In the genomic region with DNA sequence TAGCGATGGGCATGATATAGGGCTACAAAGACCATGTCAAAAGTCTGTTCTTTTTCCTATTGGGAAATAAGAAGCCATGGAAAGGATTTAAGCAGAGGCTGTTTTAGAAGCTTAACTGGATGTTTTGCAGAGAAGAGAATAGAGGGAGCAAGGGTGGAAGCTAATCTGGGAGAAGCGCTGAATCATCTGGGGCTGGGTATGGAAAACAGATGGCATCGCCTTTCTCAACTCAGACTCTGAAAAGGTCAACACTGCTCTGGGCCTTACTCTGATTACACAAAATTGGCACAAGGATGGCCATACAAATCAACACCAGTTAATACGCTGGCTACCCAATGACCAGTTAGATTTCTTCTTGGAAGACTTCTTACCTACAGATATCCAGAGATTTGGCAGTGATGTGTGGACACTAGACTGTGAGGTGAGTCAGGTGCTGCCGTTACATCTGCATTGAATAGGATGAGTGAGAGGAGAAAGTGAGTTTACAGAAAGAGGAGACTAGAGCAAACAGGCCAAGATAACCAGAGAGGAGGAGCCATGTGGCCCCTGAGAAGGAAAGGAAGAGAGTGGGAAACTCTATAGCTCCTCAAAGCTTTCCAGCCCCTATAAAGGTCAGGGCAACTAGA, we compare ENCODE assay signal across 26 cellular contexts. TPM values are rescaled to one million over a fixed set of nuclear protein-coding genes. Genes with fewer than 3 reads are reported as not detected.
DNase-seq lines count a peak whose midpoint lies in the region; ATAC-seq, FAIRE-seq and TF ChIP-seq lines count a peak whose summit lies in the region.
"Had no signal": no experiment of that assay in that cellular context is flagged by ENCODE, and none has a peak within 500 bp of the region (broad histone marks: within the 10 kb centered on the region; RNA-seq: fewer than 3 reads in every experiment).

No MANE protein-coding gene starts in this region.

- TF ChIP-seq RAD21 in H1 (IDR thresholded peaks at IDR 0.05 in 1 of 2, conservative IDR thresholded peaks at IDR 0.05 in 1 of 2; ENCODE audit: low read depth in 2 of 2, low read length in 2 of 2): no peak

- H2AFZ ChIP-seq in H1 (ENCODE audit: low read length): 0 out of 2 replicates have a peak overlapping the region, but pooled peaks have one; percentile 17
- H2AFZ ChIP-seq in keratinocyte (ENCODE audit: control insufficient read depth, low read length): no peak overlapping the region
- H2AFZ ChIP-seq: neural progenitor cell had no signal

- H3K18ac ChIP-seq in H1 (ENCODE audit: extremely low read depth, low read length): no peak overlapping the region

- TF ChIP-seq CTCF in HFF-Myc (IDR thresholded peaks at IDR 0.05; ENCODE audit: low read depth, low read length, missing control alignments): no peak
- TF ChIP-seq CTCF in H1 (IDR thresholded peaks at IDR 0.05; ENCODE audit: control extremely low read depth in 1 of 3, insufficient read depth in 1 of 3, low read depth in 1 of 3, low read length in 3 of 3): no peak
- no peak for TF ChIP-seq CTCF in keratinocyte (optimal IDR thresholded peaks at IDR 0.05 in 1 of 3, IDR thresholded peaks at IDR 0.05 in 1 of 3, conservative IDR thresholded peaks at IDR 0.05 in 1 of 3; ENCODE audit: extremely low read depth in 1 of 3, insufficient read depth in 2 of 3, low read length in 3 of 3)

- H3K79me2 ChIP-seq in H1 (ENCODE audit: control insufficient read depth in 1 of 2, insufficient read depth in 2 of 2, low read length in 2 of 2): no peaks in the 10 kb centered on the region
- H3K79me2 ChIP-seq in keratinocyte (ENCODE audit: control insufficient read depth, insufficient read depth, low read length): no peaks in the 10 kb centered on the region

- no peaks in the 10 kb centered on the region for H3K4me1 ChIP-seq in H1 (replicated peaks in 1 of 4; ENCODE audit: control insufficient read depth in 3 of 4, insufficient read depth in 4 of 4, low read length in 3 of 4)
- peaks cover 18% of the 10 kb centered on the region for H3K4me1 ChIP-seq in keratinocyte (ENCODE audit: control insufficient read depth, extremely low read depth, insufficient read depth, low read length)
- H3K4me1 ChIP-seq: adrenal gland, breast epithelium, neural progenitor cell, sigmoid colon, SJSA1, tibial nerve had no signal

- no peak overlapping the region for H2AK5ac ChIP-seq in H1 (ENCODE audit: low read depth, low read length)

- no peak overlapping the region for H2BK12ac ChIP-seq in H1 (ENCODE audit: low read depth, low read length)

- H2BK20ac ChIP-seq in H1 (ENCODE audit: low read length): no peak overlapping the region

- H4K5ac ChIP-seq in H1 (ENCODE audit: insufficient read length, low read depth, low read length): no peak overlapping the region

- 88% methylated on average over 5 of the region's 5 CpGs; no CpG with 5 or more reads in 1 of the 2 experiments for WGBS in H1 (ENCODE audit: extremely low coverage in 1 of 2, insufficient coverage in 1 of 2, insufficient read length in 1 of 2, insufficient replicate concordance in 2 of 2, low coverage in 1 of 2, low lambda C conversion rate in 2 of 2, missing lambda C conversion rate in 1 of 2), 2 experiments

- no peak for TF ChIP-seq POLR2A in H1 (IDR thresholded peaks at IDR 0.05; ENCODE audit: control extremely low read depth in 1 of 2, low read depth in 2 of 2, low read length in 2 of 2)

- H3K23me2 ChIP-seq in H1 (ENCODE audit: low read depth, low read length): no peaks in the 10 kb centered on the region

- H3K4me3 ChIP-seq in HFF-Myc (replicated peaks; ENCODE audit: low read depth, low read length) (no peak overlapping the region), H1 (ENCODE audit: extremely low read depth in 1 of 4, insufficient read depth in 2 of 4, low read depth in 3 of 4, low read length in 4 of 4) (no peak overlapping the region), keratinocyte (ENCODE audit: control insufficient read depth in 2 of 3, extremely low read depth in 1 of 3, insufficient read depth in 2 of 3, low read depth in 1 of 3, low read length in 3 of 3) (no peak overlapping the region)
- H3K4me3 ChIP-seq: adrenal gland, breast epithelium, lung, MG63, neural progenitor cell, sigmoid colon, SJSA1, tibial nerve had no signal

- no peak overlapping the region for H2BK5ac ChIP-seq in H1 (ENCODE audit: low read depth, low read length)

- H4K91ac ChIP-seq in H1 (replicated peaks; ENCODE audit: insufficient read length, low read length): no peak overlapping the region

- no peak overlapping the region for H4K8ac ChIP-seq in H1 (ENCODE audit: extremely low read depth, insufficient read depth, low read length)

- ATAC-seq in HG02763 (IDR thresholded peaks at IDR 0.05; ENCODE audit: unreplicated experiment): no peak

- H3K27me3 ChIP-seq in H1 (replicated peaks in 1 of 4; ENCODE audit: control insufficient read depth in 3 of 4, extremely low read depth in 1 of 4, insufficient read depth in 3 of 4, low read length in 3 of 4): no peaks in the 10 kb centered on the region
- no peaks in the 10 kb centered on the region for H3K27me3 ChIP-seq in keratinocyte (ENCODE audit: control insufficient read depth, extremely low read depth, insufficient read depth, low read length)
- H3K27me3 ChIP-seq: breast epithelium had no signal

- H4K20me1 ChIP-seq in H1 (replicated peaks in 1 of 2; ENCODE audit: control insufficient read depth in 1 of 2, insufficient read depth in 2 of 2, low read length in 2 of 2) (no peaks in the 10 kb centered on the region), keratinocyte (ENCODE audit: control insufficient read depth, extremely low read depth, insufficient read depth, low read length) (no peaks in the 10 kb centered on the region)

- no peak overlapping the region for H3K14ac ChIP-seq in H1 (ENCODE audit: insufficient read length)

- no peak overlapping the region for H3K56ac ChIP-seq in H1 (replicated peaks; ENCODE audit: insufficient read length, low read depth, low read length)

- H2BK120ac ChIP-seq in H1 (replicated peaks; ENCODE audit: low read depth, low read length): no peak overlapping the region

- H3K9me1 ChIP-seq in keratinocyte (ENCODE audit: control insufficient read depth, extremely low read depth, insufficient read depth, low read length): no peaks in the 10 kb centered on the region

- no peak overlapping the region for H3K23ac ChIP-seq in H1 (ENCODE audit: insufficient read length)

- no peak overlapping the region for H3K9ac ChIP-seq in H1 (replicated peaks in 1 of 4; ENCODE audit: extremely low read depth in 1 of 4, low read depth in 3 of 4, low read length in 3 of 4)
- no peak overlapping the region for H3K9ac ChIP-seq in keratinocyte (ENCODE audit: control insufficient read depth, extremely low read depth, insufficient read depth, low read length)
- H3K9ac ChIP-seq: neural progenitor cell had no signal

- H3K4me2 ChIP-seq in H1 (ENCODE audit: insufficient read depth in 1 of 2, low read depth in 2 of 2, low read length in 2 of 2) (no peak overlapping the region), keratinocyte (ENCODE audit: control insufficient read depth, extremely low read depth, insufficient read depth, low read depth, low read length) (no peak overlapping the region)
- H3K4me2 ChIP-seq: neural progenitor cell had no signal

- no peaks in the 10 kb centered on the region for H3K36me3 ChIP-seq in H1 (ENCODE audit: control insufficient read depth in 2 of 4, insufficient read depth in 4 of 4, low read length in 3 of 4)
- H3K36me3 ChIP-seq in keratinocyte (ENCODE audit: control insufficient read depth in 2 of 2, extremely low read depth in 1 of 2, insufficient read depth in 2 of 2, low read length in 2 of 2): no peaks in the 10 kb centered on the region
- H3K36me3 ChIP-seq: adrenal gland, breast epithelium, MG63, neural progenitor cell, sigmoid colon, SJSA1, tibial nerve had no signal

- H3K79me1 ChIP-seq in H1 (ENCODE audit: low read depth, low read length): no peaks in the 10 kb centered on the region

- FAIRE-seq in H1 (lab: Jason Lieb, UNC): no peak
- FAIRE-seq in keratinocyte (lab: Jason Lieb, UNC): peak; percentile 55
- FAIRE-seq: colon, TTC549 had no signal

- H3K27ac ChIP-seq in H1 (ENCODE audit: low read depth, low read length) (no peak overlapping the region), keratinocyte (ENCODE audit: control insufficient read depth, insufficient read depth, low read length) (no peak overlapping the region)
- H3K27ac ChIP-seq: adrenal gland, breast epithelium, neural progenitor cell, sigmoid colon, SJSA1, tibial nerve had no signal

- POLR2A ChIA-PET in H1 (lab: Charles Lee; ENCODE audit: partially characterized antibody): interaction anchor here (1.1 kb wide), 1 partner anchor 258 kb away, joined by 3 read pairs; the partner anchor contains the start of gene LARS1

- dilution Hi-C loops in keratinocyte (cut with MboI; ENCODE audit: extremely low pct_ligation_motif_present, low sequenced_read_pairs): no loop called here

- no peak overlapping the region for H3K4ac ChIP-seq in H1 (replicated peaks; ENCODE audit: insufficient read length, low read depth, low read length)

- H2BK15ac ChIP-seq in H1 (ENCODE audit: low read length): no peak overlapping the region

- no peaks in the 10 kb centered on the region for H3K9me3 ChIP-seq in H1 (ENCODE audit: insufficient read depth in 2 of 2, low read depth in 1 of 2, low read length in 1 of 2)
- H3K9me3 ChIP-seq in keratinocyte (ENCODE audit: control insufficient read depth, low read depth, low read length): no peaks in the 10 kb centered on the region
- H3K9me3 ChIP-seq: adrenal gland, breast epithelium, MG63, sigmoid colon, SJSA1, tibial nerve had no signal

- DNase-seq in Ammon's horn (ENCODE audit: low spot score) (peak; percentile 16), HFF-Myc (ENCODE audit: extremely low read depth, low read depth) (peak; percentile 31), H1 (ENCODE audit: low read depth in 1 of 2, low spot score in 2 of 2) (no peak), keratinocyte (ENCODE audit: low read depth, low spot score) (no peak), NCI-H345 treated with DMSO at 0.1 percent for 48 hours (lab: John Stamatoyannopoulos, UW; ENCODE audit: unreplicated experiment) (no peak), LoVo (ENCODE audit: low spot score) (no peak), iPS-NIHi11 (ENCODE audit: low spot score) (no peak)
- DNase-seq: activated CD4-positive, alpha-beta T cell treated with anti-CD3 and anti-CD28 coated beads for 1 hour; activated naive CD4-positive, alpha-beta T cell; adrenal gland; CD4-positive, alpha-beta T cell; effector memory CD4-positive, alpha-beta T cell; HCEC 1CT; MG63; NCI-H1436; NCI-H526; sigmoid colon; stimulated activated CD8-positive, alpha-beta memory T cell treated with anti-CD3 and anti-CD28 coated beads, Interleukin-4, amount 100 ng/mL, for 48 hours had no signal

- TF ChIP-seq EP300 in H1 (IDR thresholded peaks at IDR 0.05; ENCODE audit: borderline replicate concordance in 1 of 2, low read depth in 2 of 2, low read length in 2 of 2): no peak

- CTCF ChIA-PET in H1 (lab: Charles Lee; ENCODE audit: partially characterized antibody): no interaction called here

RNA-seq across cellular contexts. Expression of gene TCERG1, which starts 6.2 kb away (rescaled TPM):
- 105 TPM in 2 replicates for total RNA-seq in H1 (2021; fragmentation: NEBNext Ultra II Directional; extraction: Animal tissue kit (Norgen Biotek cat#: 25700))
- polyA plus RNA-seq in H1 (2011; rRNA removed) (122 and 125 TPM in 2 replicates), keratinocyte (48.2 to 71.6 TPM (median 51.8 TPM) in 3 replicates)
- 97.0 TPM for polyA plus RNA-seq in H1 (2011; cell fraction: cytosol; rRNA removed)
- 253 TPM for polyA plus RNA-seq in H1 (2011; cell fraction: nucleus; rRNA removed)
- polyA plus RNA-seq in H1 (2012, experiment 1 of 2): 58.8 to 93.6 TPM (median 75.2 TPM) in 4 replicates
- 6.3 TPM for polyA plus RNA-seq in H1 (2012, experiment 2 of 2)
- polyA plus RNA-seq in H1 (2013, experiment 1 of 2): 122 TPM
- 109 TPM for polyA plus RNA-seq in H1 (2013, experiment 2 of 2)
- polyA minus RNA-seq in H1 (2011; rRNA and poly(A)+ RNA removed): 265 and 299 TPM in 2 replicates
- 54.0 TPM for polyA minus RNA-seq in H1 (2011; cell fraction: cytosol; rRNA and poly(A)+ RNA removed)
- 393 TPM for polyA minus RNA-seq in H1 (2011; cell fraction: nucleus; rRNA and poly(A)+ RNA removed)
- polyA plus RNA-seq in keratinocyte (2011; ENCODE audit: low read depth): 218 TPM
- 24.1 and 37.7 TPM in 2 replicates for polyA plus RNA-seq in keratinocyte (2011; cell fraction: cytosol; rRNA removed)
- 115 and 129 TPM in 2 replicates for polyA plus RNA-seq in keratinocyte (2011; cell fraction: nucleus; rRNA removed)
- 35.2 and 35.7 TPM in 2 replicates for polyA plus RNA-seq in keratinocyte (2012; ENCODE audit: low replicate concordance)
- polyA minus RNA-seq in keratinocyte: 74.3 to 163 TPM (median 117 TPM) in 3 replicates
- polyA minus RNA-seq in keratinocyte (2011; cell fraction: cytosol; rRNA and poly(A)+ RNA removed): 21.9 TPM
- 63.9 and 104 TPM in 2 replicates for polyA minus RNA-seq in keratinocyte (2011; cell fraction: nucleus; rRNA and poly(A)+ RNA removed)

Comparison
In these comparisons a context has a peak if more than half of its experiments do, and no peak if none do; other contexts are left out.
1. DNase-seq: peak in Ammon's horn (single experiment) and HFF-Myc (single experiment); none in H1 (0 of 2), keratinocyte (single experiment), NCI-H345 treated with DMSO at 0.1 percent for 48 hours (single experiment), LoVo (single experiment) and iPS-NIHi11 (single experiment).